In genomic region chr13:59691501-59692066, GRCh38 we compare ENCODE assay signal across 17 cellular contexts.
DNase-seq lines count a peak whose midpoint lies in the region; ATAC-seq lines count a peak whose summit lies in the region.
"Had no signal": no experiment of that assay in that cellular context is flagged by ENCODE, and none has a peak within 500 bp of the region (broad histone marks: within the 10 kb centered on the region; RNA-seq: fewer than 3 reads in every experiment).

No MANE protein-coding gene starts in this region.

- H3K4me3 Mint-ChIP-seq in activated naive CD8-positive, alpha-beta T cell treated with anti-CD3 and anti-CD28 coated beads for 36 hours, result no peak overlapping the region
- no peak overlapping the region for H3K4me3 Mint-ChIP-seq in activated CD8-positive, alpha-beta memory T cell treated with anti-CD3 and anti-CD28 coated beads, Interleukin-2, amount 10 ng/mL, durations not matched to agents 7 days and 5 days
- H3K4me3 Mint-ChIP-seq: activated CD4-positive, alpha-beta T cell treated with anti-CD3 and anti-CD28 coated beads, Interleukin-2, amount 10 ng/mL, durations not matched to agents 24 days and 14 days; CD8-positive, alpha-beta memory T cell; stimulated activated memory B cell treated with anti-CD40 and anti-IgM and Interleukin-4, amounts not matched to agents 10 μg/mL and 1 μg/mL and 100 μg/mL, for 72 hours had no signal

- no peaks in the 10 kb centered on the region for H3K4me1 Mint-ChIP-seq in activated naive CD8-positive, alpha-beta T cell treated with anti-CD3 and anti-CD28 coated beads for 36 hours
- H3K4me1 Mint-ChIP-seq in activated CD8-positive, alpha-beta memory T cell treated with anti-CD3 and anti-CD28 coated beads, Interleukin-2, amount 10 ng/mL, durations not matched to agents 7 days and 5 days, result no peaks in the 10 kb centered on the region
- H3K4me1 Mint-ChIP-seq: activated CD4-positive, alpha-beta T cell treated with anti-CD3 and anti-CD28 coated beads, Interleukin-2, amount 10 ng/mL, durations not matched to agents 24 days and 14 days; CD8-positive, alpha-beta memory T cell; stimulated activated memory B cell treated with anti-CD40 and anti-IgM and Interleukin-4, amounts not matched to agents 10 μg/mL and 1 μg/mL and 100 μg/mL, for 72 hours had no signal

- ATAC-seq in activated CD8-positive, alpha-beta memory T cell treated with anti-CD3 and anti-CD28 coated beads, Interleukin-2, amount 10 ng/mL, durations not matched to agents 7 days and 5 days, result no peak
- ATAC-seq: stimulated activated memory B cell treated with anti-CD40 and anti-IgM and Interleukin-4, amounts not matched to agents 10 μg/mL and 1 μg/mL and 100 μg/mL, for 72 hours had no signal

- H3K27me3 Mint-ChIP-seq in activated naive CD8-positive, alpha-beta T cell treated with anti-CD3 and anti-CD28 coated beads for 36 hours, result no peaks in the 10 kb centered on the region
- no peaks in the 10 kb centered on the region for H3K27me3 Mint-ChIP-seq in activated CD8-positive, alpha-beta memory T cell treated with anti-CD3 and anti-CD28 coated beads, Interleukin-2, amount 10 ng/mL, durations not matched to agents 7 days and 5 days
- H3K27me3 Mint-ChIP-seq: activated CD4-positive, alpha-beta T cell treated with anti-CD3 and anti-CD28 coated beads, Interleukin-2, amount 10 ng/mL, durations not matched to agents 24 days and 14 days; CD8-positive, alpha-beta memory T cell; stimulated activated memory B cell treated with anti-CD40 and anti-IgM and Interleukin-4, amounts not matched to agents 10 μg/mL and 1 μg/mL and 100 μg/mL, for 72 hours had no signal

- CTCF ChIA-PET in activated CD8-positive, alpha-beta memory T cell treated with anti-CD3 and anti-CD28 coated beads, Interleukin-2, amount 10 ng/mL, durations not matched to agents 7 days and 5 days (lab: Charles Lee), result interaction anchor here (0.6 kb wide), 1 partner anchor 21 kb away, joined by 4 read pairs; no protein-coding TSS in a partner anchor

- H3K9me3 ChIP-seq in SK-N-MC (ENCODE audit: low read depth, low read length), result no peaks in the 10 kb centered on the region

- peak; percentile 43 for DNase-seq in NCI-H345 (lab: John Stamatoyannopoulos, UW)
- DNase-seq in NCI-H345 treated with DMSO at 0.1 percent for 48 hours (lab: John Stamatoyannopoulos, UW; ENCODE audit: unreplicated experiment), result no peak
- DNase-seq in SK-N-MC (ENCODE audit: low read depth, low spot score), result no peak
- peak; percentile 67 for DNase-seq in iris pigment epithelial cell (ENCODE audit: low read depth)
- DNase-seq in activated naive CD8-positive, alpha-beta T cell treated with anti-CD3 and anti-CD28 coated beads for 36 hours, result no peak
- no peak for DNase-seq in NCI-H69 (lab: John Stamatoyannopoulos, UW)
- DNase-seq in activated CD8-positive, alpha-beta memory T cell treated with anti-CD3 and anti-CD28 coated beads, Interleukin-2, amount 10 ng/mL, durations not matched to agents 7 days and 5 days, result no peak
- DNase-seq in NCI-H187 treated with DMSO at 0.1 percent for 48 hours (lab: John Stamatoyannopoulos, UW), result no peak
- DNase-seq: activated CD4-positive, alpha-beta T cell treated with anti-CD3 and anti-CD28 coated beads, Interleukin-2, amount 10 ng/mL, durations not matched to agents 24 days and 14 days; activated naive CD4-positive, alpha-beta T cell treated with Interleukin-2 at 50 U/mL for 16 hours; CD8-positive, alpha-beta memory T cell; foreskin melanocyte; NCI-H1436; retina; stimulated activated CD4-positive, alpha-beta T cell treated with anti-CD3 and anti-CD28 coated beads, Interleukin-15, amount 100 ng/mL, for 24 hours had no signal

- no peak overlapping the region for H3K27ac Mint-ChIP-seq in activated naive CD8-positive, alpha-beta T cell treated with anti-CD3 and anti-CD28 coated beads for 36 hours
- H3K27ac Mint-ChIP-seq in activated CD8-positive, alpha-beta memory T cell treated with anti-CD3 and anti-CD28 coated beads, Interleukin-2, amount 10 ng/mL, durations not matched to agents 7 days and 5 days, result no peak overlapping the region
- H3K27ac Mint-ChIP-seq: activated CD4-positive, alpha-beta T cell treated with anti-CD3 and anti-CD28 coated beads, Interleukin-2, amount 10 ng/mL, durations not matched to agents 24 days and 14 days; stimulated activated memory B cell treated with anti-CD40 and anti-IgM and Interleukin-4, amounts not matched to agents 10 μg/mL and 1 μg/mL and 100 μg/mL, for 72 hours had no signal

- no peaks in the 10 kb centered on the region for H3K36me3 Mint-ChIP-seq in activated naive CD8-positive, alpha-beta T cell treated with anti-CD3 and anti-CD28 coated beads for 36 hours
- no peaks in the 10 kb centered on the region for H3K36me3 Mint-ChIP-seq in activated CD8-positive, alpha-beta memory T cell treated with anti-CD3 and anti-CD28 coated beads, Interleukin-2, amount 10 ng/mL, durations not matched to agents 7 days and 5 days
- H3K36me3 Mint-ChIP-seq: CD8-positive, alpha-beta memory T cell; stimulated activated memory B cell treated with anti-CD40 and anti-IgM and Interleukin-4, amounts not matched to agents 10 μg/mL and 1 μg/mL and 100 μg/mL, for 72 hours had no signal

- no peak overlapping the region for H3K9ac ChIP-seq in SK-N-MC (ENCODE audit: insufficient read length)

- no peaks in the 10 kb centered on the region for H3K36me3 ChIP-seq in SK-N-MC (ENCODE audit: insufficient read depth, low read length)

- no peaks in the 10 kb centered on the region for H3K9me3 Mint-ChIP-seq in activated naive CD8-positive, alpha-beta T cell treated with anti-CD3 and anti-CD28 coated beads for 36 hours
- no peaks in the 10 kb centered on the region for H3K9me3 Mint-ChIP-seq in activated CD8-positive, alpha-beta memory T cell treated with anti-CD3 and anti-CD28 coated beads, Interleukin-2, amount 10 ng/mL, durations not matched to agents 7 days and 5 days (ENCODE audit: low read depth)
- H3K9me3 Mint-ChIP-seq: activated CD4-positive, alpha-beta T cell treated with anti-CD3 and anti-CD28 coated beads, Interleukin-2, amount 10 ng/mL, durations not matched to agents 24 days and 14 days; CD8-positive, alpha-beta memory T cell; stimulated activated memory B cell treated with anti-CD40 and anti-IgM and Interleukin-4, amounts not matched to agents 10 μg/mL and 1 μg/mL and 100 μg/mL, for 72 hours had no signal

- H3K27ac ChIP-seq in SK-N-MC, result peak overlapping the region; percentile 76
- H3K27ac ChIP-seq: RWPE1 had no signal

- H3K4me3 ChIP-seq in SK-N-MC, result peak overlapping the region; percentile 3; the same call in 1 of the 2 replicates

Comparison
In these comparisons a context has a peak if more than half of its experiments do, and no peak if none do; other contexts are left out.
1. DNase-seq: peak in NCI-H345 (single experiment) and iris pigment epithelial cell (single experiment); none in NCI-H345 treated with DMSO at 0.1 percent for 48 hours (single experiment), SK-N-MC (single experiment), activated naive CD8-positive, alpha-beta T cell treated with anti-CD3 and anti-CD28 coated beads for 36 hours (single experiment), NCI-H69 (single experiment), activated CD8-positive, alpha-beta memory T cell treated with anti-CD3 and anti-CD28 coated beads, Interleukin-2, amount 10 ng/mL, durations not matched to agents 7 days and 5 days (single experiment) and NCI-H187 treated with DMSO at 0.1 percent for 48 hours (single experiment).